In the genomic region with DNA sequence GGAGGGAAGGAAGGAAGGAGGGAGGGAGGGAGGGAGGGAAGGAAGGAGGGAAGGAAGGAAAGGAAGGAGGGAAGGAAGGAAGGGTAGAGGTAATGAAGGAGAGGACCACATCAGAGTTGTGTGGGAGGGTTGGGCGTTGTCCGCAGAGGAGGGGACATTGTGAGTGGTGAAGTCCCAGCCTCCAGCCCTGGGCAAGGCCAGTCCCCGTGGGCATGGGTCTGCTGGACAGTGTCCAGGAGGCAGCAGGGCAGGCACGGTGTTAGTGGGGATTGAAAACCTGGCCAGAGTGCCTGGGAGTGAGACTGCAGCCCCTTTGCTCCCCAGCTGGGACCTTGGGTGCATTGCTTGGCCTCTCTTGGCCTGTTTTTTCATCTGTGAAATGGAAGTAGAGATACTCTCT, we compare ENCODE assay signal across 21 cellular contexts.
"Had no signal": no experiment of that assay in that cellular context is flagged by ENCODE, and none has a peak within 500 bp of the region (broad histone marks: within the 10 kb centered on the region; RNA-seq: fewer than 3 reads in every experiment).

No MANE protein-coding gene starts in this region.

- ATAC-seq: activated CD4-positive, alpha-beta T cell treated with anti-CD3 and anti-CD28 coated beads for 36 hours; activated naive CD4-positive, alpha-beta T cell treated with anti-CD3 and anti-CD28 coated beads, Interleukin-2, amount 50 U/mL, for 72 hours; activated naive CD8-positive, alpha-beta T cell treated with anti-CD3 and anti-CD28 coated beads, Interleukin-2, amount 50 U/mL, for 24 hours; body of pancreas had no signal

- DNase-seq: activated CD4-positive, alpha-beta T cell treated with anti-CD3 and anti-CD28 coated beads for 36 hours; activated CD4-positive, alpha-beta T cell treated with anti-CD3 and anti-CD28 coated beads, Interleukin-2, amount 50 U/mL, for 4 hours; activated naive CD4-positive, alpha-beta T cell treated with Interleukin-2 at 50 U/mL for 16 hours; activated naive CD8-positive, alpha-beta T cell treated with anti-CD3 and anti-CD28 coated beads, Interleukin-2, amount 50 U/mL, for 24 hours; activated T-cell treated with anti-CD3 and anti-CD28 coated beads, Interleukin-2, amount 50 U/mL, for 1 hour; amniotic stem cell; body of pancreas; MV-4-11; NCI-H1105; NCI-H1436 treated with DMSO at 0.1 percent for 48 hours; NCI-H187; NCI-H2081 treated with DMSO at 0.1 percent for 48 hours; NCI-H446; NCI-H524; Right ventricle myocardium superior; SJCRH30; SK-N-SH; T-helper 1 cell; WERI-Rb-1 had no signal

- H3K4me1 Mint-ChIP-seq: activated CD4-positive, alpha-beta T cell treated with anti-CD3 and anti-CD28 coated beads for 36 hours; activated naive CD8-positive, alpha-beta T cell treated with anti-CD3 and anti-CD28 coated beads, Interleukin-2, amount 50 U/mL, for 24 hours; central memory CD8-positive, alpha-beta T cell had no signal

- H3K9me3 Mint-ChIP-seq: activated naive CD4-positive, alpha-beta T cell treated with anti-CD3 and anti-CD28 coated beads, Interleukin-2, amount 50 U/mL, for 72 hours; activated naive CD8-positive, alpha-beta T cell treated with anti-CD3 and anti-CD28 coated beads, Interleukin-2, amount 50 U/mL, for 24 hours; central memory CD8-positive, alpha-beta T cell had no signal

- H3K27ac Mint-ChIP-seq: activated CD4-positive, alpha-beta T cell treated with anti-CD3 and anti-CD28 coated beads for 36 hours; activated naive CD4-positive, alpha-beta T cell treated with anti-CD3 and anti-CD28 coated beads, Interleukin-2, amount 50 U/mL, for 72 hours; activated naive CD8-positive, alpha-beta T cell treated with anti-CD3 and anti-CD28 coated beads, Interleukin-2, amount 50 U/mL, for 24 hours had no signal

- H3K27me3 Mint-ChIP-seq: activated CD4-positive, alpha-beta T cell treated with anti-CD3 and anti-CD28 coated beads for 36 hours; activated naive CD8-positive, alpha-beta T cell treated with anti-CD3 and anti-CD28 coated beads, Interleukin-2, amount 50 U/mL, for 24 hours; central memory CD8-positive, alpha-beta T cell had no signal

- H3K4me3 Mint-ChIP-seq: activated CD4-positive, alpha-beta T cell treated with anti-CD3 and anti-CD28 coated beads for 36 hours; activated naive CD8-positive, alpha-beta T cell treated with anti-CD3 and anti-CD28 coated beads, Interleukin-2, amount 50 U/mL, for 24 hours; central memory CD8-positive, alpha-beta T cell had no signal

- H3K36me3 Mint-ChIP-seq: activated naive CD4-positive, alpha-beta T cell treated with anti-CD3 and anti-CD28 coated beads, Interleukin-2, amount 50 U/mL, for 72 hours had no signal
